ENCODE assay signal across 1 cellular context in the genomic region with DNA sequence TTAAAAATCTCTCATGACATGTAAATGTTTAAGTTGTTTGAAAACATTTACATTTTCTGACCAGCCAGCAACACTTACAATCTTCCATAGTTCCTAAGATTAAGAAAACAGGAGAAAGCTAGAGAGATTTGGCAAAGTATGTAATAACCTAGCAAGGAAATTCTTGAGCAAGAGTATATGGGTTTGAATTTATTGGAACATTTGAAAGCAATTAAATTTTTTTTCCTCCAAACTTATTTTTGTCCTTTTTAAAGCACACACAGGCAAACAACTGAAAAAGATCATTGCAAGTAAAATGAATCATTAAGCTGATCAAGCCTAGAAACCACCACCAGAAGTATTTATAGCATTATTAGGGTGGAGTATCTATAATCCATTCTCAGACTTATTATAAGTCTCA.
TF ChIP-seq lines count a peak whose summit lies in the region.

No MANE protein-coding gene starts in this region.

TF ChIP-seq in HCT116, 20 proteins besides CTCF, POLR2A, EP300 and RAD21 (continued from another document):
- TF ChIP-seq SP1 (IDR thresholded peaks at IDR 0.05; ENCODE audit: low read depth) = no peak
- no peak for TF ChIP-seq ZFX (IDR thresholded peaks at IDR 0.05)
- TF ChIP-seq, protein P1, sequence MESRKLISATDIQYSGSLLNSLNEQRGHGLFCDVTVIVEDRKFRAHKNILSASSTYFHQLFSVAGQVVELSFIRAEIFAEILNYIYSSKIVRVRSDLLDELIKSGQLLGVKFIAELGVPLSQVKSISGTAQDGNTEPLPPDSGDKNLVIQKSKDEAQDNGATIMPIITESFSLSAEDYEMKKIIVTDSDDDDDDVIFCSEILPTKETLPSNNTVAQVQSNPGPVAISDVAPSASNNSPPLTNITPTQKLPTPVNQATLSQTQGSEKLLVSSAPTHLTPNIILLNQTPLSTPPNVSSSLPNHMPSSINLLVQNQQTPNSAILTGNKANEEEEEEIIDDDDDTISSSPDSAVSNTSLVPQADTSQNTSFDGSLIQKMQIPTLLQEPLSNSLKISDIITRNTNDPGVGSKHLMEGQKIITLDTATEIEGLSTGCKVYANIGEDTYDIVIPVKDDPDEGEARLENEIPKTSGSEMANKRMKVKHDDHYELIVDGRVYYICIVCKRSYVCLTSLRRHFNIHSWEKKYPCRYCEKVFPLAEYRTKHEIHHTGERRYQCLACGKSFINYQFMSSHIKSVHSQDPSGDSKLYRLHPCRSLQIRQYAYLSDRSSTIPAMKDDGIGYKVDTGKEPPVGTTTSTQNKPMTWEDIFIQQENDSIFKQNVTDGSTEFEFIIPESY (IDR thresholded peaks at IDR 0.05; ENCODE audit: extremely low read depth, insufficient replicate concordance, low read length) = no peak
- TF ChIP-seq SIN3A (IDR thresholded peaks at IDR 0.05; ENCODE audit: low read depth) = no peak
- TF ChIP-seq EZH2 (IDR thresholded peaks at IDR 0.05) = no peak
- TF ChIP-seq FOSL1 (IDR thresholded peaks at IDR 0.05; ENCODE audit: low read depth) = no peak
- TF ChIP-seq TCF7L2 (IDR thresholded peaks at IDR 0.05; ENCODE audit: borderline replicate concordance, extremely low read depth, insufficient read depth, insufficient read length) = no peak
- TF ChIP-seq ELF1 (IDR thresholded peaks at IDR 0.05; ENCODE audit: borderline replicate concordance, low read depth) = no peak
